In the genomic region with DNA sequence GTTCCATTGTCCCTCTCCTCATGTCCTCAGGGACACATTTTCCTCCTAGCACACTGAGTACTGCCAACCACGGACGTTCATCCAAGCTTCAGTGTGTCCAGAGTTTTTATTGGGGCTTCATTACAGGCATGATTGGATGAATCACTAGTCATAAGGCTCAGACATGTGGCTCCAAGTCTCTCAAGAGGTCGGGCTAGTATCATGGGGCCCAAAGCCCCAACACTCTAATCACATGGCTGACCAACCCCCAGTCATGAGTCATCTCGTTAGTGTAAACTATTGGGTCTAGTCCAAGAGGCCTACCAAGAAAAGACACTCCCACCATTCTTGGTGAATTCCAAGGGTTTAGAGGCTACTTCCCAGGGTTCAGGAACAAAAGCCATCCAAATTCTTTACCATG, we compare ENCODE assay signal across 23 cellular contexts. TPM values are rescaled to one million over a fixed set of nuclear protein-coding genes. Genes with fewer than 3 reads are reported as not detected.
A peak's percentile ranks its signal among the peaks of the same experiment; 100 is the strongest.
DNase-seq lines count a peak whose midpoint lies in the region; ATAC-seq, FAIRE-seq and TF ChIP-seq lines count a peak whose summit lies in the region.
"Had no signal": no experiment of that assay in that cellular context is flagged by ENCODE, and none has a peak within 500 bp of the region (broad histone marks: within the 10 kb centered on the region; RNA-seq: fewer than 3 reads in every experiment).

No MANE protein-coding gene starts in this region.

- no peaks in the 10 kb centered on the region for H3K27me3 ChIP-seq in pancreas
- H3K27me3 ChIP-seq: hepatocyte, left lung had no signal

- no peak for FAIRE-seq in pancreas (lab: Jason Lieb, UNC)
- FAIRE-seq: endothelial cell of umbilical vein had no signal

- H3K27ac Mint-ChIP-seq in nephron progenitor cell, result no peak overlapping the region
- H3K27ac Mint-ChIP-seq: T-helper 17 cell had no signal

- peaks cover 11% of the 10 kb centered on the region for H3K36me3 Mint-ChIP-seq in nephron progenitor cell (ENCODE audit: low read depth)

- H3K9me3 Mint-ChIP-seq in nephron progenitor cell, result peaks cover 19% of the 10 kb centered on the region

- WGBS in pancreas, 2 donors, result 76 to 81% methylated on average over 4 of the region's 4 CpGs

- DNase-seq in EL (peak; percentile 82), astrocyte of the hippocampus (ENCODE audit: low read depth, low spot score) (peak; percentile 45), foreskin melanocyte (peak; percentile 76), nephron progenitor cell (no peak), pancreas (no peak)
- DNase-seq: activated CD4-positive, alpha-beta T cell treated with anti-CD3 and anti-CD28 coated beads for 1 hour; activated T-cell treated with anti-CD3 and anti-CD28 coated beads for 4 hours; left lung; naive thymus-derived CD4-positive, alpha-beta T cell; NCI-H2029; NCI-H526 treated with DMSO at 0.1 percent for 48 hours; retina; stimulated activated CD4-positive, alpha-beta T cell treated with anti-CD3 and anti-CD28 coated beads, Interleukin-2, amount 100 ng/mL, for 48 hours; T-helper 17 cell; tibial artery had no signal

- peaks cover 5% of the 10 kb centered on the region for H3K4me1 Mint-ChIP-seq in nephron progenitor cell

- no peak overlapping the region for H3K27ac ChIP-seq in pancreas
- H3K27ac ChIP-seq: C4-2B, hepatocyte, left lung, RWPE1, tibial artery had no signal

- H3K4me3 ChIP-seq in pancreas, result no peak overlapping the region
- H3K4me3 ChIP-seq: hepatocyte, left lung, tibial artery had no signal

- H3K4me3 Mint-ChIP-seq in nephron progenitor cell, result no peak overlapping the region
- H3K4me3 Mint-ChIP-seq: T-helper 17 cell had no signal

- no peaks in the 10 kb centered on the region for H3K9me3 ChIP-seq in pancreas
- H3K9me3 ChIP-seq: left lung, tibial artery had no signal

- peaks cover 4% of the 10 kb centered on the region for H3K27me3 Mint-ChIP-seq in nephron progenitor cell (ENCODE audit: low read depth, poor library complexity)
- H3K27me3 Mint-ChIP-seq: T-helper 17 cell had no signal

- H3K4me1 ChIP-seq in pancreas, result no peaks in the 10 kb centered on the region

- intact Hi-C loops in pancreas (cut with DNase I), result no loop called here

- no peak for TF ChIP-seq RAD21 in Ishikawa (IDR thresholded peaks at IDR 0.05; ENCODE audit: low read depth)

- ATAC-seq in HG02759 (IDR thresholded peaks at IDR 0.05; ENCODE audit: unreplicated experiment) (no peak), GM18870 (IDR thresholded peaks at IDR 0.05; ENCODE audit: unreplicated experiment) (no peak), pancreas (no peak)
- ATAC-seq: activated naive CD4-positive, alpha-beta T cell treated with anti-CD3 and anti-CD28 coated beads, Interleukin-2, amount 50 U/mL, for 72 hours; left lung; naive thymus-derived CD4-positive, alpha-beta T cell; T-helper 17 cell had no signal

- no peak for TF ChIP-seq EP300 in Ishikawa (IDR thresholded peaks at IDR 0.05; ENCODE audit: borderline replicate concordance)

- TF ChIP-seq CTCF in nephron progenitor cell (IDR thresholded peaks at IDR 0.05) (no peak), pancreas (IDR thresholded peaks at IDR 0.05) (no peak)

- no peaks in the 10 kb centered on the region for H3K36me3 ChIP-seq in pancreas
- H3K36me3 ChIP-seq: left lung, tibial artery had no signal

TF ChIP-seq in Ishikawa, 13 proteins besides CTCF, POLR2A, EP300 and RAD21:
- TF ChIP-seq CREB1 (IDR thresholded peaks at IDR 0.05; ENCODE audit: low read depth) (no peak), ZBTB7A (IDR thresholded peaks at IDR 0.05; ENCODE audit: low read depth) (no peak), YY1 (IDR thresholded peaks at IDR 0.05; ENCODE audit: low read depth) (no peak), NFIC (IDR thresholded peaks at IDR 0.05) (peak; percentile 54), TCF12 (IDR thresholded peaks at IDR 0.05; ENCODE audit: low read depth) (0 out of 2 replicates have a peak, but pooled peaks have one; percentile 34), TEAD4 (IDR thresholded peaks at IDR 0.05) (peak; percentile 64), CEBPB (IDR thresholded peaks at IDR 0.05) (no peak)
- TF ChIP-seq, protein P1, sequence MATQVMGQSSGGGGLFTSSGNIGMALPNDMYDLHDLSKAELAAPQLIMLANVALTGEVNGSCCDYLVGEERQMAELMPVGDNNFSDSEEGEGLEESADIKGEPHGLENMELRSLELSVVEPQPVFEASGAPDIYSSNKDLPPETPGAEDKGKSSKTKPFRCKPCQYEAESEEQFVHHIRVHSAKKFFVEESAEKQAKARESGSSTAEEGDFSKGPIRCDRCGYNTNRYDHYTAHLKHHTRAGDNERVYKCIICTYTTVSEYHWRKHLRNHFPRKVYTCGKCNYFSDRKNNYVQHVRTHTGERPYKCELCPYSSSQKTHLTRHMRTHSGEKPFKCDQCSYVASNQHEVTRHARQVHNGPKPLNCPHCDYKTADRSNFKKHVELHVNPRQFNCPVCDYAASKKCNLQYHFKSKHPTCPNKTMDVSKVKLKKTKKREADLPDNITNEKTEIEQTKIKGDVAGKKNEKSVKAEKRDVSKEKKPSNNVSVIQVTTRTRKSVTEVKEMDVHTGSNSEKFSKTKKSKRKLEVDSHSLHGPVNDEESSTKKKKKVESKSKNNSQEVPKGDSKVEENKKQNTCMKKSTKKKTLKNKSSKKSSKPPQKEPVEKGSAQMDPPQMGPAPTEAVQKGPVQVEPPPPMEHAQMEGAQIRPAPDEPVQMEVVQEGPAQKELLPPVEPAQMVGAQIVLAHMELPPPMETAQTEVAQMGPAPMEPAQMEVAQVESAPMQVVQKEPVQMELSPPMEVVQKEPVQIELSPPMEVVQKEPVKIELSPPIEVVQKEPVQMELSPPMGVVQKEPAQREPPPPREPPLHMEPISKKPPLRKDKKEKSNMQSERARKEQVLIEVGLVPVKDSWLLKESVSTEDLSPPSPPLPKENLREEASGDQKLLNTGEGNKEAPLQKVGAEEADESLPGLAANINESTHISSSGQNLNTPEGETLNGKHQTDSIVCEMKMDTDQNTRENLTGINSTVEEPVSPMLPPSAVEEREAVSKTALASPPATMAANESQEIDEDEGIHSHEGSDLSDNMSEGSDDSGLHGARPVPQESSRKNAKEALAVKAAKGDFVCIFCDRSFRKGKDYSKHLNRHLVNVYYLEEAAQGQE (IDR thresholded peaks at IDR 0.05; ENCODE audit: low read depth), result no peak
- TF ChIP-seq, protein P2, sequence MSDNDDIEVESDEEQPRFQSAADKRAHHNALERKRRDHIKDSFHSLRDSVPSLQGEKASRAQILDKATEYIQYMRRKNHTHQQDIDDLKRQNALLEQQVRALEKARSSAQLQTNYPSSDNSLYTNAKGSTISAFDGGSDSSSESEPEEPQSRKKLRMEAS (IDR thresholded peaks at IDR 0.05), result peak; percentile 46; the same call in 1 of the 2 replicates
- TF ChIP-seq, protein P3, sequence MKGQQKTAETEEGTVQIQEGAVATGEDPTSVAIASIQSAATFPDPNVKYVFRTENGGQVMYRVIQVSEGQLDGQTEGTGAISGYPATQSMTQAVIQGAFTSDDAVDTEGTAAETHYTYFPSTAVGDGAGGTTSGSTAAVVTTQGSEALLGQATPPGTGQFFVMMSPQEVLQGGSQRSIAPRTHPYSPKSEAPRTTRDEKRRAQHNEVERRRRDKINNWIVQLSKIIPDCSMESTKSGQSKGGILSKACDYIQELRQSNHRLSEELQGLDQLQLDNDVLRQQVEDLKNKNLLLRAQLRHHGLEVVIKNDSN (IDR thresholded peaks at IDR 0.05), result peak; percentile 52

RNA-seq across cellular contexts. Expression of a gene that starts 4.4 kb away (rescaled TPM):
- 10 to 100 TPM in 2 of 6 donors, 1 to 10 TPM in 3, not detected in 1; 1.0 to 11.1 (median 2.7) TPM for total RNA-seq in pancreas
- not detected for polyA plus RNA-seq in pancreas

RNA-seq across cellular contexts. Expression of a gene that starts 8.9 kb away (rescaled TPM):
- total RNA-seq in pancreas, result under 1 TPM; 0.14 to 0.75 (median 0.37) TPM
- polyA plus RNA-seq in pancreas, result under 1 TPM; 0.49 to 0.82 TPM
- total RNA-seq: T-helper 17 cell had no signal

RNA-seq across cellular contexts. Expression of a gene that starts 12.7 kb away (rescaled TPM):
- total RNA-seq in pancreas, result 1 to 10 TPM; 5.0 to 9.1 (median 6.7) TPM
- 1 to 10 TPM; 4.0 to 7.0 TPM for polyA plus RNA-seq in pancreas

RNA-seq across cellular contexts. Expression of a gene that starts 52.2 kb away (rescaled TPM):
- total RNA-seq in pancreas, result not detected
- not detected for polyA plus RNA-seq in pancreas
- total RNA-seq: endothelial cell of umbilical vein, hepatocyte, T-helper 17 cell had no signal
- polyA plus RNA-seq: hepatocyte; naive thymus-derived CD4-positive, alpha-beta T cell had no signal

RNA-seq across cellular contexts. Expression of a gene that starts 52.2 kb away (rescaled TPM):
- under 1 TPM; 0.14 to 0.81 (median 0.57) TPM for total RNA-seq in pancreas
- polyA plus RNA-seq in pancreas, result 1 to 10 TPM; 1.1 to 1.9 TPM

Comparison
In these comparisons a context has a peak if more than half of its experiments do, and no peak if none do; other contexts are left out.
1. DNase-seq: peak in EL (single experiment), astrocyte of the hippocampus (single experiment) and foreskin melanocyte (single experiment); none in nephron progenitor cell (single experiment) and pancreas (0 of 6).